ENCODE assay signal across 11 cellular contexts in the genomic region with DNA sequence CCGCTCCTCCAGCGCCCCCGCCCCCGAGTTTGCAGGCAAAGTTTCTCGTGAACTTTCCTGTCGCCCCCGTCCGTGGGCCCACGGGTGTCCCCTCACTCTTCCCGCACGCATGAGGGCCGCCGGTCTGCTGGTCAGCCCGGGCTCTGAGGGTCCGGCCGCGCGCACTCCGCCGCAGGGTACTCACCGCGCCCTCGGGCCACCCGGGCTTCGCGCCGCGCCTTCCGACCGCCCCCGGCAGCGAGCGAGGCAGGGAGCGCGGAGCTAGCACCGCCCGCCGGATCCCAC. TPM values are rescaled to one million over a fixed set of nuclear protein-coding genes. Genes with fewer than 3 reads are reported as not detected.
DNase-seq lines count a peak whose midpoint lies in the region; ATAC-seq and TF ChIP-seq lines count a peak whose summit lies in the region.
"Had no signal": no experiment of that assay in that cellular context is flagged by ENCODE, and none has a peak within 500 bp of the region (broad histone marks: within the 10 kb centered on the region; RNA-seq: fewer than 3 reads in every experiment).

No MANE protein-coding gene starts in this region.

- DNase-seq in Panc1 (ENCODE audit: low read depth, low spot score) (no peak), neural crest cell (ENCODE audit: low read depth, low spot score) (no peak), tibial artery (no peak), omental fat pad (ENCODE audit: low spot score) (no peak)
- DNase-seq: foreskin fibroblast, T-helper 17 cell had no signal

- H3K36me3 ChIP-seq in Panc1 (ENCODE audit: control insufficient read depth, insufficient read depth, low read length) (no peaks in the 10 kb centered on the region), esophagus (ENCODE audit: control insufficient read depth in 2 of 2, insufficient read depth in 2 of 2, low read length in 1 of 2) (no peaks in the 10 kb centered on the region), tibial artery (no peaks in the 10 kb centered on the region)

- peaks cover 10% of the 10 kb centered on the region for H3K4me1 ChIP-seq in Panc1 (ENCODE audit: control insufficient read depth, insufficient read depth, low read length)
- peaks cover 12 to 27% of the 10 kb centered on the region in 2 donors for H3K4me1 ChIP-seq in esophagus (ENCODE audit: control insufficient read depth in 2 of 2, insufficient read depth in 2 of 2, low read length in 1 of 2)
- H3K4me1 ChIP-seq in tibial artery = peaks cover 0 to 59% (median 47%) of the 10 kb centered on the region in 4 donors

- H3K9me3 Mint-ChIP-seq in neural crest cell = no peaks in the 10 kb centered on the region
- H3K9me3 Mint-ChIP-seq: memory B cell had no signal

- in situ Hi-C loops in Panc1 (cut with HindIII; ENCODE audit: low pct_unique_long_range_greater_than_20kb, low sequenced_read_pairs) = no loop called here

- CTCF ChIA-PET in Panc1 (lab: Charles Lee) = no interaction called here

- POLR2A ChIA-PET in Panc1 (lab: Charles Lee) = no interaction called here

- no peak overlapping the region for H3K27ac Mint-ChIP-seq in neural crest cell (ENCODE audit: unreplicated experiment)
- H3K27ac Mint-ChIP-seq: memory B cell, T-helper 17 cell had no signal

- H3K4me3 ChIP-seq in Panc1 (ENCODE audit: low read depth in 2 of 2, low read length in 2 of 2) (peak overlapping the region; percentile 35 to 42), esophagus (ENCODE audit: low read depth in 1 of 2, low read length in 2 of 2) (peak overlapping the region; percentile 44), tibial artery (peak overlapping the region; percentile 49 to 54)
- H3K4me3 ChIP-seq: GM12878 had no signal

- peak overlapping the region; percentile 91 for H3K4me3 Mint-ChIP-seq in neural crest cell

- H3K27me3 ChIP-seq in Panc1 (ENCODE audit: control insufficient read depth, insufficient read depth, low read length) (peaks cover 4% of the 10 kb centered on the region; the same call in 1 of the 2 replicates), esophagus (ENCODE audit: control insufficient read depth in 1 of 2, insufficient read depth in 2 of 2, low read length in 2 of 2) (peaks cover 5 to 13% of the 10 kb centered on the region in 2 donors), tibial artery (peaks cover 0 to 77% of the 10 kb centered on the region in 2 donors)

- peaks cover 55% of the 10 kb centered on the region for H3K27me3 Mint-ChIP-seq in neural crest cell (ENCODE audit: low read depth)

- no peak overlapping the region for H3K27ac ChIP-seq in Panc1 (ENCODE audit: low read length)
- H3K27ac ChIP-seq in esophagus (ENCODE audit: low read depth in 2 of 2, low read length in 1 of 2) = no peak overlapping the region
- H3K27ac ChIP-seq in tibial artery = no peak overlapping the region

- H3K4me1 Mint-ChIP-seq in neural crest cell = peaks cover 58% of the 10 kb centered on the region

- ATAC-seq in Panc1 (no peak), GM21381 (IDR thresholded peaks at IDR 0.05; ENCODE audit: unreplicated experiment) (no peak), omental fat pad (ENCODE audit: low FRiP score) (no peak), HG03095 (IDR thresholded peaks at IDR 0.05; ENCODE audit: unreplicated experiment) (no peak)
- ATAC-seq: GM12878 had no signal

- H3K36me3 Mint-ChIP-seq in neural crest cell (ENCODE audit: low read depth) = no peaks in the 10 kb centered on the region
- H3K36me3 Mint-ChIP-seq: memory B cell had no signal

- 1 to 2% methylated on average over 30 to 38 of the region's 38 CpGs for WGBS in esophagus, 2 donors

- intact Hi-C loops in Panc1 (cut with micrococcal nuclease; ENCODE audit: unreplicated experiment) = loop anchor here (5.0 kb wide), 1 partner anchor 187 kb away; no protein-coding TSS in a partner anchor
- intact Hi-C loops in tibial artery (cut with DNase I; ENCODE audit: low total_unique reads) = no loop called here

- TF ChIP-seq CTCF in Panc1 (IDR thresholded peaks at IDR 0.05) (no peak), neural crest cell (conservative IDR thresholded peaks at IDR 0.05) (no peak), tibial artery (IDR thresholded peaks at IDR 0.05) (no peak), omental fat pad (IDR thresholded peaks at IDR 0.05) (no peak)

- no TSS peak for BruUV-seq in Panc1 (replicated peaks; lab: Mats Ljungman, UMichigan)

- no peaks in the 10 kb centered on the region for H3K9me3 ChIP-seq in Panc1 (ENCODE audit: control insufficient read depth, insufficient read depth, low read depth, low read length)
- H3K9me3 ChIP-seq in esophagus (ENCODE audit: control insufficient read depth in 2 of 2, insufficient read depth in 1 of 2, low read depth in 1 of 2, low read length in 1 of 2) = no peaks in the 10 kb centered on the region
- no peaks in the 10 kb centered on the region for H3K9me3 ChIP-seq in tibial artery

RNA-seq across cellular contexts. Expression of gene CNTFR, which starts 0.2 kb away (rescaled TPM):
- 2.7 TPM for total RNA-seq in Panc1 (2021; ENCODE audit: unreplicated experiment)
- polyA plus RNA-seq in Panc1 (2012; ENCODE audit: insufficient read length) = 2.1 TPM
- polyA plus RNA-seq in esophagus = under 1 TPM; 0.22 to 0.54 TPM
- 112 and 115 TPM in 2 replicates for total RNA-seq in neural crest cell
- total RNA-seq in omental fat pad = 10 to 100 TPM; 41.9 to 81.5 (median 60.4) TPM
- total RNA-seq: GM12878, T-helper 17 cell had no signal
- polyA plus RNA-seq: GM12878 had no signal

RNA-seq across cellular contexts. Expression of gene RPP25L, which starts 22.6 kb away (rescaled TPM):
- total RNA-seq in Panc1 (2021; ENCODE audit: unreplicated experiment) = 30.4 TPM
- polyA plus RNA-seq in Panc1 (2012; ENCODE audit: insufficient read length) = 41.8 TPM
- polyA plus RNA-seq in esophagus = 10 to 100 TPM; 23.0 to 32.2 TPM
- total RNA-seq in neural crest cell = 22.7 and 23.8 TPM in 2 replicates
- 10 to 100 TPM; 13.3 to 28.1 (median 23.1) TPM for total RNA-seq in omental fat pad

RNA-seq across cellular contexts. Expression of gene DCTN3, which starts 31.0 kb away (rescaled TPM):
- 110 TPM for total RNA-seq in Panc1 (2021; ENCODE audit: unreplicated experiment)
- 122 TPM for polyA plus RNA-seq in Panc1 (2012; ENCODE audit: insufficient read length)
- 100 to 1,000 TPM in 1 of 2 donors, 10 to 100 TPM in 1; 44.4 to 112 TPM for polyA plus RNA-seq in esophagus
- total RNA-seq in neural crest cell = 92.1 and 102 TPM in 2 replicates
- total RNA-seq in omental fat pad = 10 to 100 TPM; 46.5 to 93.8 (median 75.0) TPM

RNA-seq across cellular contexts. Expression of gene ARID3C, which starts 39.6 kb away (rescaled TPM):
- total RNA-seq in Panc1 (2021; ENCODE audit: unreplicated experiment) (0.33 TPM), neural crest cell (0.68 TPM in 1 of 2 replicates, not detected in the other), omental fat pad (not detected)
- 0.16 TPM for polyA plus RNA-seq in Panc1 (2012; ENCODE audit: insufficient read length)
- polyA plus RNA-seq in esophagus = not detected
- total RNA-seq: GM12878 had no signal
- polyA plus RNA-seq: GM12878 had no signal

RNA-seq across cellular contexts. Expression of gene SIGMAR1, which starts 48.3 kb away (rescaled TPM):
- total RNA-seq in Panc1 (2021; ENCODE audit: unreplicated experiment) = 131 TPM
- 186 TPM for polyA plus RNA-seq in Panc1 (2012; ENCODE audit: insufficient read length)
- 10 to 100 TPM; 42.1 to 68.5 TPM for polyA plus RNA-seq in esophagus
- total RNA-seq in neural crest cell = 107 and 108 TPM in 2 replicates
- total RNA-seq in omental fat pad = 10 to 100 TPM; 72.9 to 88.6 (median 73.2) TPM

Comparison
In these comparisons a context has a peak if more than half of its experiments do, and no peak if none do; other contexts are left out.
1. RNA of gene CNTFR, which starts 0.2 kb away (total RNA-seq): 112 to 115 TPM in neural crest cell and 41.9 to 81.5 TPM in omental fat pad; 2.7 TPM in Panc1 (single experiment); every median in the first group is over 10 times any median in the second.
2. Peak in every context shown above with its lines, with median percentiles within 50 percentile points of each other: H3K4me3 ChIP-seq.